ENCODE assay signal across 29 cellular contexts in the genomic region with DNA sequence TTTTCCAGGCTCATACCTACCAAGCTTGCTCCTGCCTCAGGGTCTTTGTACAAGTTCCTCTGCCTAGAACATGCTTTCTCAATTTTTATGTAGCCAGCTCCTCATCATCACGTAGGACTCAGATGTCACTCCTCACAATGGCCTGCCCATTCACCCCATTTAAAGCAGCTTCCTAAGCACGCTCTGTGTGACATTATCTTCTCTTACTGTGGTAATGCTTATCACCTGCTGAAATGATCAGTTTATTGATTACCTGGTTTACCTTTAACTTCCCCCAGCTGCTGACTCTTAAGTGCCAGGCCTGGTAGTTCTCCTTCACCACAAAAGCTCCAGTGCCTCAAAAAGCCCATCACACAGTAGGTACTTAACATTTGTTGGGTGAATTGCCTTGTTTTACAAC.
"Had no signal": no experiment of that assay in that cellular context is flagged by ENCODE, and none has a peak within 500 bp of the region (broad histone marks: within the 10 kb centered on the region; RNA-seq: fewer than 3 reads in every experiment).

No MANE protein-coding gene starts in this region.

- ATAC-seq: foreskin keratinocyte; gastroesophageal sphincter; heart right ventricle; left colon; naive thymus-derived CD8-positive, alpha-beta T cell; pancreas; stimulated activated memory B cell treated with anti-CD40 and anti-IgM and Interleukin-4, amounts not matched to agents 10 μg/mL and 1 μg/mL and 100 μg/mL, for 72 hours; stimulated activated naive CD8-positive, alpha-beta T cell treated with anti-CD3 and anti-CD28 coated beads, Interleukin-15, Interleukin-2, amounts not matched to agents 100 U/mL and 50 U/mL, for 24 hours had no signal

- H3K27me3 Mint-ChIP-seq: naive thymus-derived CD8-positive, alpha-beta T cell; stimulated activated memory B cell treated with anti-CD40 and anti-IgM and Interleukin-4, amounts not matched to agents 10 μg/mL and 1 μg/mL and 100 μg/mL, for 72 hours had no signal

- H3K27ac Mint-ChIP-seq: stimulated activated memory B cell treated with anti-CD40 and anti-IgM and Interleukin-4, amounts not matched to agents 10 μg/mL and 1 μg/mL and 100 μg/mL, for 72 hours had no signal

- H3K36me3 ChIP-seq: prostate gland had no signal

- H3K4me3 ChIP-seq: dorsolateral prefrontal cortex, esophagus muscularis mucosa, gastroesophageal sphincter, heart right ventricle, pancreas, prostate gland, right atrium auricular region, skin epidermis, spleen, testis, tibial nerve, upper lobe of left lung had no signal

- DNase-seq: central memory CD4-positive, alpha-beta T cell; dorsolateral prefrontal cortex; effector CD4-positive, alpha-beta T cell; foreskin keratinocyte; heart right ventricle; hippocampal formation; left colon; mesendoderm; naive thymus-derived CD8-positive, alpha-beta T cell; pancreas; spleen; stimulated activated CD4-positive, alpha-beta T cell treated with anti-CD3 and anti-CD28 coated beads, Interleukin-4, amount 100 ng/mL, for 4 hours; stimulated activated naive CD8-positive, alpha-beta T cell treated with anti-CD3 and anti-CD28 coated beads, Interleukin-15, Interleukin-2, amounts not matched to agents 100 U/mL and 50 U/mL, for 24 hours; substantia nigra; testis; upper lobe of left lung had no signal

- H3K27ac ChIP-seq: dorsolateral prefrontal cortex, esophagus muscularis mucosa, foreskin keratinocyte, gastroesophageal sphincter, neutrophil, pancreas, prostate gland, right atrium auricular region, skin epidermis, spleen, testis, tibial nerve, upper lobe of left lung had no signal

- H3K4me3 Mint-ChIP-seq: naive thymus-derived CD8-positive, alpha-beta T cell; neural crest cell; stimulated activated memory B cell treated with anti-CD40 and anti-IgM and Interleukin-4, amounts not matched to agents 10 μg/mL and 1 μg/mL and 100 μg/mL, for 72 hours had no signal

- H3K9me3 ChIP-seq: esophagus muscularis mucosa, gastroesophageal sphincter, heart right ventricle, neutrophil, pancreas, prostate gland, right atrium auricular region, spleen, testis, tibial nerve, upper lobe of left lung had no signal

- H3K9me3 Mint-ChIP-seq: naive thymus-derived CD8-positive, alpha-beta T cell; neural crest cell; stimulated activated memory B cell treated with anti-CD40 and anti-IgM and Interleukin-4, amounts not matched to agents 10 μg/mL and 1 μg/mL and 100 μg/mL, for 72 hours had no signal

- H3K4me1 ChIP-seq: foreskin keratinocyte, prostate gland, upper lobe of left lung had no signal

- FAIRE-seq: colon, endothelial cell of umbilical vein, islet of Langerhans, pancreas, urothelium cell line had no signal

- H3K27me3 ChIP-seq: dorsolateral prefrontal cortex, esophagus muscularis mucosa, foreskin keratinocyte, gastroesophageal sphincter, heart right ventricle, neutrophil, pancreas, right atrium auricular region, spleen, testis, tibial nerve, upper lobe of left lung had no signal
